ENCODE assay signal across 16 cellular contexts in the genomic region with DNA sequence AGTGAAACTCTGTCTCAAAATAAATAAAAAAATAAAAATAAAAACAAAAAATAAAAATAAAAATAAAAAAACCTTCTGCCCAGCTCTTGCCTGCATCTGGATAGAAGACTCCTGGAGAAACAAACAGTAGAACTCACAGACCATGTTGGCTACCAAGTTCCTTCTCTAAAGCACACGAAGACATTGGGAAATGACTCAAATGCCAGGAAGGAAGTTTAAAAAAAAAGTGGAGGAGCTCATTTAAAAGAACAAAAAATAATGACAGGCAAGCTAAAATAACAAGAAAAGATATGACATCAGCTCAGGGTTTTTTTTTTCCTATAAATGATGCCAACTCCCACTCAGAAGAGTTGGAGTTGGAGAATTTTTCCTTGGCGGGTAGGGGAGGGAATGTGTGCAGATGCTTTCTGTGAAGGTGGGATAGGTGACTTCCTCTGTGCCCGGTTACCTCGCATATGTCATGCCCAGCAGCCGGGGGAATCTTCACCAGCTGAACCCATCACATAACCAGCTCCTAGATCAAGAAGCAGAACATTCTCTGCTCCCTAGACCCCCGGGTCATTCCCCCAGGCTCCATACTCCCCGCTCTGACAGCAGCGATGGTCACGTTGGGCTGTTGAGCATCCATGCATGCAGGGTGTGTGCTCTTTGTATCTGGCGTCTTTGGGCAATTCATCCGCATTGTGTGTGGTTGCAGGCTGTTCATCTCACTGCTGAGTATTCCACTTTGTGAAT. TPM values are rescaled to one million over a fixed set of nuclear protein-coding genes. Genes with fewer than 3 reads are reported as not detected.
A peak's percentile ranks its signal among the peaks of the same experiment; 100 is the strongest.
DNase-seq lines count a peak whose midpoint lies in the region; ATAC-seq lines count a peak whose summit lies in the region.
"Had no signal": no experiment of that assay in that cellular context is flagged by ENCODE, and none has a peak within 500 bp of the region (broad histone marks: within the 10 kb centered on the region; RNA-seq: fewer than 3 reads in every experiment).

No MANE protein-coding gene starts in this region.

- DNase-seq in KBM-7: peak; percentile 20
- peak; percentile 16 for DNase-seq in adipocyte (ENCODE audit: low read depth)
- DNase-seq in left ventricle myocardium superior: no peak
- no peak for DNase-seq in SW 1271 (lab: John Stamatoyannopoulos, UW)
- DNase-seq in NCI-H2196 (lab: John Stamatoyannopoulos, UW; ENCODE audit: unreplicated experiment): no peak
- DNase-seq in DMS79 treated with DMSO at 0.1 percent for 48 hours (lab: John Stamatoyannopoulos, UW): no peak
- DNase-seq: activated naive CD4-positive, alpha-beta T cell treated with anti-CD3 and anti-CD28 coated beads for 36 hours; central memory CD4-positive, alpha-beta T cell; DND-41; NCI-H187; SHP77; stimulated activated CD4-positive, alpha-beta T cell treated with anti-CD3 and anti-CD28 coated beads, Interleukin-4, amount 100 ng/mL, for 24 hours had no signal

- ATAC-seq in left ventricle myocardium superior: peak; percentile 41
- ATAC-seq in activated CD4-positive, CD25-positive, alpha-beta regulatory T cell treated with anti-CD3 and anti-CD28 coated beads, Interleukin-2, amount 50 U/mL, for 24 hours: no peak
- ATAC-seq: esophagus mucosa; stimulated activated effector memory CD8-positive, alpha-beta T cell treated with anti-CD3 and anti-CD28 coated beads, Interleukin-12 subunit alpha, Interleukin-12 subunit beta, amount 100 ng/mL, for 72 hours had no signal

- H3K36me3 ChIP-seq in adipocyte (ENCODE audit: control insufficient read depth, insufficient read depth, low read length, severe bottlenecking): no peaks in the 10 kb centered on the region

- H3K4me1 ChIP-seq in adipocyte (ENCODE audit: control insufficient read depth, insufficient read depth, low read length): no peaks in the 10 kb centered on the region

- H3K4me3 ChIP-seq in adipocyte (ENCODE audit: low read length) (no peak overlapping the region), skin epidermis (no peak overlapping the region)

- H3K9ac ChIP-seq in adipocyte (ENCODE audit: low read length): no peak overlapping the region

- H3K9me3 ChIP-seq in adipocyte (ENCODE audit: control insufficient read depth, low read length): no peaks in the 10 kb centered on the region

- H3K27me3 ChIP-seq in adipocyte (replicated peaks; ENCODE audit: control insufficient read depth, insufficient read depth, low read length): peaks cover 9% of the 10 kb centered on the region

- intact Hi-C loops in left ventricle myocardium superior (cut with micrococcal nuclease): no loop called here

- peak overlapping the region in 19 of 21 experiments; percentile 30 to 82 (median 60) for H3K27ac ChIP-seq in skin epidermis

- in situ Hi-C loops in KBM-7 (cut with MboI; ENCODE audit: low pct_unique_long_range_greater_than_20kb, low sequenced_read_pairs): no loop called here

RNA-seq across cellular contexts. Expression of gene CD93, which starts 17.3 kb away (rescaled TPM):
- total RNA-seq in left ventricle myocardium superior: 41.0 TPM

RNA-seq across cellular contexts. Expression of gene THBD, which starts 54.0 kb away (rescaled TPM):
- 13.1 TPM for total RNA-seq in left ventricle myocardium superior
- total RNA-seq: activated naive CD4-positive, alpha-beta T cell treated with anti-CD3 and anti-CD28 coated beads for 36 hours had no signal

Comparison
In these comparisons a context has a peak if more than half of its experiments do, and no peak if none do; other contexts are left out.
1. DNase-seq: peak in KBM-7 (single experiment) and adipocyte (single experiment); none in left ventricle myocardium superior (single experiment), SW 1271 (0 of 2), NCI-H2196 (single experiment) and DMS79 treated with DMSO at 0.1 percent for 48 hours (single experiment).